ENCODE assay signal across 2 cellular contexts in the genomic region with DNA sequence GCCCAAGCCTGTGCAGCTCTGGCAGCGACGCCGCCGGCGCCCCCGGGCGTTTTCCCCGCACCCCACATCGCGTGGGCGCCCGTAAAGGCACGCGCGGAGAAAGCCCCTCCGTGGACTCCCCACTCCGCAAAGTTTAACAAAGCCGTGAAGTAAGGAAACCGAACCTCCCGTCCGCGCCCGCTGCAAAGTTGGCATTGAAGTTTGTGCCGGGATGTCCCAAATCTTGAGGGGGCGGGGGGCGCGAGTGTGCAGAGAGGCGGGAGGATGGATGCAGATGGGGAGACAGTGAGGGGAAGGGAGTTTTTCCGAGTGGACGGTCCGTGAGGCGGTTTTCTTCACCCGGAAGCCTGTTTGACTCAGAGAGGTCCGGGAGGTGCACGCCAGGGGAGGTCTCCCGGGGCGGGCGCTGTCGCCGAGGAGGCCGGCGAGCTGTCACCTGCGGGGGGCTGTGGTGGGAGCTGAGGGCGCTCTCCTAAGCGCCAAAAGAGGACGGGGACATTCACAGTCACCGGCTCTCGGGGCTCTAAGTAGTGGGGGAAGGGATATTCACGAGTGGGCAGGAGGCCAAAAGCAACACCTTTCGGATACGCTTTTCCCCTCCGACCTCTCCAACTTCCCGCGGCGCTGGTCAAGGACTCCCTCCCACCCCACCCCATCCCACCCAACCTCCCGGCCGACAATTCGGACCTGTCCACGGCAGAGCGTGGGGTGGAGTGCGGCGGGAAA.
TF ChIP-seq lines count a peak whose summit lies in the region.

No MANE protein-coding gene starts in this region.

TF ChIP-seq in HCT116, 20 proteins besides CTCF, POLR2A, EP300 and RAD21 (continued from another document):
- TF ChIP-seq, protein P1, sequence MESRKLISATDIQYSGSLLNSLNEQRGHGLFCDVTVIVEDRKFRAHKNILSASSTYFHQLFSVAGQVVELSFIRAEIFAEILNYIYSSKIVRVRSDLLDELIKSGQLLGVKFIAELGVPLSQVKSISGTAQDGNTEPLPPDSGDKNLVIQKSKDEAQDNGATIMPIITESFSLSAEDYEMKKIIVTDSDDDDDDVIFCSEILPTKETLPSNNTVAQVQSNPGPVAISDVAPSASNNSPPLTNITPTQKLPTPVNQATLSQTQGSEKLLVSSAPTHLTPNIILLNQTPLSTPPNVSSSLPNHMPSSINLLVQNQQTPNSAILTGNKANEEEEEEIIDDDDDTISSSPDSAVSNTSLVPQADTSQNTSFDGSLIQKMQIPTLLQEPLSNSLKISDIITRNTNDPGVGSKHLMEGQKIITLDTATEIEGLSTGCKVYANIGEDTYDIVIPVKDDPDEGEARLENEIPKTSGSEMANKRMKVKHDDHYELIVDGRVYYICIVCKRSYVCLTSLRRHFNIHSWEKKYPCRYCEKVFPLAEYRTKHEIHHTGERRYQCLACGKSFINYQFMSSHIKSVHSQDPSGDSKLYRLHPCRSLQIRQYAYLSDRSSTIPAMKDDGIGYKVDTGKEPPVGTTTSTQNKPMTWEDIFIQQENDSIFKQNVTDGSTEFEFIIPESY (IDR thresholded peaks at IDR 0.05; ENCODE audit: extremely low read depth, insufficient replicate concordance, low read length) = no peak
- no peak for TF ChIP-seq ZFX (IDR thresholded peaks at IDR 0.05)
- TF ChIP-seq SIN3A (IDR thresholded peaks at IDR 0.05; ENCODE audit: low read depth) = no peak
- no peak for TF ChIP-seq JUND (IDR thresholded peaks at IDR 0.05)
- TF ChIP-seq ZNF274 (IDR thresholded peaks at IDR 0.05; ENCODE audit: low read depth, low read length) = no peak
- no peak for TF ChIP-seq YY1 (IDR thresholded peaks at IDR 0.05; ENCODE audit: extremely low read depth, insufficient replicate concordance, low read depth, low read length)

TF ChIP-seq in WTC11, 78 proteins besides CTCF, POLR2A, EP300 and RAD21 (continued from another document):
- TF ChIP-seq, protein P2, sequence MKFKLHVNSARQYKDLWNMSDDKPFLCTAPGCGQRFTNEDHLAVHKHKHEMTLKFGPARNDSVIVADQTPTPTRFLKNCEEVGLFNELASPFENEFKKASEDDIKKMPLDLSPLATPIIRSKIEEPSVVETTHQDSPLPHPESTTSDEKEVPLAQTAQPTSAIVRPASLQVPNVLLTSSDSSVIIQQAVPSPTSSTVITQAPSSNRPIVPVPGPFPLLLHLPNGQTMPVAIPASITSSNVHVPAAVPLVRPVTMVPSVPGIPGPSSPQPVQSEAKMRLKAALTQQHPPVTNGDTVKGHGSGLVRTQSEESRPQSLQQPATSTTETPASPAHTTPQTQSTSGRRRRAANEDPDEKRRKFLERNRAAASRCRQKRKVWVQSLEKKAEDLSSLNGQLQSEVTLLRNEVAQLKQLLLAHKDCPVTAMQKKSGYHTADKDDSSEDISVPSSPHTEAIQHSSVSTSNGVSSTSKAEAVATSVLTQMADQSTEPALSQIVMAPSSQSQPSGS (CRISPR knock-in tag; IDR thresholded peaks at IDR 0.05; ENCODE audit: borderline replicate concordance, low read depth) = no peak
